In genomic region chr3:8705575-8705974, GRCh38 we compare ENCODE assay signal across 32 cellular contexts. TPM values are rescaled to one million over a fixed set of nuclear protein-coding genes. Genes with fewer than 3 reads are reported as not detected.
"Had no signal": no experiment of that assay in that cellular context is flagged by ENCODE, and none has a peak within 500 bp of the region (broad histone marks: within the 10 kb centered on the region; RNA-seq: fewer than 3 reads in every experiment).

No MANE protein-coding gene starts in this region.

- H3K9ac ChIP-seq: neural progenitor cell, parathyroid adenoma had no signal

- DNase-seq: natural killer cell; occipital lobe; ovary; posterior cingulate gyrus; psoas muscle; right cardiac atrium; spleen; stimulated activated CD4-positive, alpha-beta T cell treated with anti-CD3 and anti-CD28 coated beads, Interleukin-12 subunit alpha, Interleukin-12 subunit beta, amount 100 ng/mL, for 4 hours; stimulated activated CD4-positive, alpha-beta T cell treated with anti-CD3 and anti-CD28 coated beads, Interleukin-1b, Interleukin-23, amount 100 ng/mL, for 48 hours; stimulated activated CD4-positive, alpha-beta T cell treated with anti-CD3 and anti-CD28 coated beads, Interleukin-4, amount 100 ng/mL, for 1 hour; stimulated activated CD4-positive, alpha-beta T cell treated with anti-CD3 and anti-CD28 coated beads, Interleukin-4, amount 100 ng/mL, for 4 hours; stimulated activated CD8-positive, alpha-beta memory T cell treated with anti-CD3 and anti-CD28 coated beads, Interleukin-4, amount 100 ng/mL, for 48 hours; stimulated activated naive CD4-positive, alpha-beta T cell; stimulated activated naive CD8-positive, alpha-beta T cell treated with anti-CD3 and anti-CD28 coated beads, Interleukin-15, amount 100 ng/mL, for 72 hours; stimulated activated naive CD8-positive, alpha-beta T cell treated with anti-CD3 and anti-CD28 coated beads, Interleukin-15, Interleukin-2, amounts not matched to agents 100 U/mL and 50 U/mL, for 24 hours; substantia nigra; testis; tibial artery; transverse colon; upper lobe of right lung had no signal

- H3K4me2 ChIP-seq: neural progenitor cell, smooth muscle cell had no signal

- H2AFZ ChIP-seq: neural progenitor cell, parathyroid adenoma had no signal

- H3K9me3 ChIP-seq: ovary, suprapubic skin, testis, tibial artery, transverse colon, upper lobe of right lung, vagina had no signal

- H3K27me3 ChIP-seq: ovary, spleen, suprapubic skin, testis, tibial artery, transverse colon, upper lobe of right lung, vagina had no signal

- H3K27ac ChIP-seq: neural progenitor cell, ovary, parathyroid adenoma, psoas muscle, skin epidermis, spleen, suprapubic skin, testis, tibial artery, transverse colon, upper lobe of right lung, vagina had no signal

- H3K4me3 ChIP-seq: neural progenitor cell, ovary, psoas muscle, skin epidermis, smooth muscle cell, spleen, suprapubic skin, testis, tibial artery, transverse colon, upper lobe of right lung, vagina had no signal

- H3K79me2 ChIP-seq: parathyroid adenoma had no signal

- H3K4me1 ChIP-seq: neural progenitor cell, parathyroid adenoma, psoas muscle, spleen, suprapubic skin, testis, tibial artery, transverse colon, upper lobe of right lung, vagina had no signal

- H3K36me3 ChIP-seq: neural progenitor cell, ovary, spleen, suprapubic skin, tibial artery, transverse colon, upper lobe of right lung, vagina had no signal

- ATAC-seq: natural killer cell; psoas muscle; right cardiac atrium; sciatic nerve; stimulated activated memory B cell treated with anti-CD40 and anti-IgM and Interleukin-4, amounts not matched to agents 10 μg/mL and 1 μg/mL and 100 μg/mL, for 72 hours; stimulated activated naive CD8-positive, alpha-beta T cell treated with anti-CD3 and anti-CD28 coated beads, Interleukin-15, amount 100 ng/mL, for 72 hours; stimulated activated naive CD8-positive, alpha-beta T cell treated with anti-CD3 and anti-CD28 coated beads, Interleukin-15, Interleukin-2, amounts not matched to agents 100 U/mL and 50 U/mL, for 24 hours; upper lobe of right lung had no signal

RNA-seq across cellular contexts. Expression of gene CAV3, which starts 28.0 kb away (rescaled TPM):
- total RNA-seq: natural killer cell, occipital lobe, osteoblast, progenitor cell of endocrine pancreas, renal cortical epithelial cell, sciatic nerve, smooth muscle cell, spleen, suprapubic skin, testis, transverse colon, vagina had no signal
- polyA plus RNA-seq: neural cell, smooth muscle cell had no signal
